In genomic region chr10:112999102-112999501, GRCh38 we compare ENCODE assay signal across 23 cellular contexts.
"Had no signal": no experiment of that assay in that cellular context is flagged by ENCODE, and none has a peak within 500 bp of the region (broad histone marks: within the 10 kb centered on the region; RNA-seq: fewer than 3 reads in every experiment).

No MANE protein-coding gene starts in this region.

- H3K27me3 ChIP-seq: esophagus squamous epithelium, ovary, thyroid gland had no signal

- H3K36me3 Mint-ChIP-seq: naive thymus-derived CD8-positive, alpha-beta T cell had no signal

- H3K4me2 ChIP-seq: smooth muscle cell had no signal

- H3K4me1 Mint-ChIP-seq: stimulated activated naive CD8-positive, alpha-beta T cell treated with anti-CD3 and anti-CD28 coated beads, Interleukin-15, amount 100 ng/mL, for 72 hours had no signal

- H3K9me3 ChIP-seq: esophagus squamous epithelium, ovary, thyroid gland had no signal

- ATAC-seq: effector memory CD8-positive, alpha-beta T cell; naive thymus-derived CD8-positive, alpha-beta T cell; sciatic nerve; stimulated activated naive CD8-positive, alpha-beta T cell treated with anti-CD3 and anti-CD28 coated beads, Interleukin-15, amount 100 ng/mL, for 72 hours had no signal

- H3K27ac ChIP-seq: ovary, thyroid gland had no signal

- H3K36me3 ChIP-seq: ovary, thyroid gland had no signal

- H3K4me3 ChIP-seq: esophagus squamous epithelium, lung, ovary, smooth muscle cell, thyroid gland had no signal

- H3K9me3 Mint-ChIP-seq: effector memory CD8-positive, alpha-beta T cell; naive thymus-derived CD8-positive, alpha-beta T cell; nephron progenitor cell; type B pancreatic cell had no signal

- H3K27me3 Mint-ChIP-seq: effector memory CD8-positive, alpha-beta T cell; type B pancreatic cell had no signal

- H3K4me3 Mint-ChIP-seq: effector memory CD8-positive, alpha-beta T cell; naive thymus-derived CD8-positive, alpha-beta T cell; nephron progenitor cell; stimulated activated naive CD8-positive, alpha-beta T cell treated with anti-CD3 and anti-CD28 coated beads, Interleukin-15, amount 100 ng/mL, for 72 hours; type B pancreatic cell had no signal

- H3K27ac Mint-ChIP-seq: naive thymus-derived CD8-positive, alpha-beta T cell; stimulated activated naive CD8-positive, alpha-beta T cell treated with anti-CD3 and anti-CD28 coated beads, Interleukin-15, amount 100 ng/mL, for 72 hours; type B pancreatic cell had no signal

- DNase-seq: cerebellar nuclear complex; cortex of kidney; effector memory CD8-positive, alpha-beta T cell; erythroblast; esophagus squamous epithelium; foreskin melanocyte; mesendoderm; naive thymus-derived CD8-positive, alpha-beta T cell; nephron progenitor cell; nucleus accumbens; ovary; posterior cingulate gyrus; stimulated activated CD4-positive, alpha-beta T cell treated with anti-CD3 and anti-CD28 coated beads, Interleukin-12 subunit alpha, Interleukin-12 subunit beta, amount 100 ng/mL, for 4 hours; stimulated activated CD4-positive, alpha-beta T cell treated with anti-CD3 and anti-CD28 coated beads, Interleukin-1b, Interleukin-23, amount 100 ng/mL, for 48 hours; stimulated activated CD4-positive, alpha-beta T cell treated with anti-CD3 and anti-CD28 coated beads, Interleukin-4, amount 100 ng/mL, for 1 hour; stimulated activated CD8-positive, alpha-beta memory T cell treated with anti-CD3 and anti-CD28 coated beads, Interleukin-4, amount 100 ng/mL, for 48 hours; stimulated activated naive CD4-positive, alpha-beta T cell; stimulated activated naive CD8-positive, alpha-beta T cell treated with anti-CD3 and anti-CD28 coated beads, Interleukin-15, amount 100 ng/mL, for 72 hours; thyroid gland had no signal
